Comparison of ENCODE assay signal across 9 cellular contexts in genomic region chr2:149556452-149556851, GRCh38.
"Had no signal": no experiment of that assay in that cellular context is flagged by ENCODE, and none has a peak within 500 bp of the region (broad histone marks: within the 10 kb centered on the region; RNA-seq: fewer than 3 reads in every experiment).

No MANE protein-coding gene starts in this region.

- H3K9me3 Mint-ChIP-seq: HFFc6 had no signal

- H3K4me2 ChIP-seq: GM23338 had no signal

- H3K4me3 ChIP-seq: GM23338, K562 had no signal

- ATAC-seq: GM23338, K562 had no signal

- FAIRE-seq: H1, H54, HTR-8/SVneo, K562 had no signal

- H3K4me3 Mint-ChIP-seq: GM23338, H9, HFFc6 had no signal

- DNase-seq: H9, HCEC 1CT, HFFc6, IMR-90 had no signal

- H3K27ac Mint-ChIP-seq: GM23338, H9, HFFc6 had no signal

- H2AFZ ChIP-seq: GM23338 had no signal

- H3K4me1 Mint-ChIP-seq: GM23338, H9 had no signal
